ENCODE assay signal across 8 cellular contexts in the genomic region with DNA sequence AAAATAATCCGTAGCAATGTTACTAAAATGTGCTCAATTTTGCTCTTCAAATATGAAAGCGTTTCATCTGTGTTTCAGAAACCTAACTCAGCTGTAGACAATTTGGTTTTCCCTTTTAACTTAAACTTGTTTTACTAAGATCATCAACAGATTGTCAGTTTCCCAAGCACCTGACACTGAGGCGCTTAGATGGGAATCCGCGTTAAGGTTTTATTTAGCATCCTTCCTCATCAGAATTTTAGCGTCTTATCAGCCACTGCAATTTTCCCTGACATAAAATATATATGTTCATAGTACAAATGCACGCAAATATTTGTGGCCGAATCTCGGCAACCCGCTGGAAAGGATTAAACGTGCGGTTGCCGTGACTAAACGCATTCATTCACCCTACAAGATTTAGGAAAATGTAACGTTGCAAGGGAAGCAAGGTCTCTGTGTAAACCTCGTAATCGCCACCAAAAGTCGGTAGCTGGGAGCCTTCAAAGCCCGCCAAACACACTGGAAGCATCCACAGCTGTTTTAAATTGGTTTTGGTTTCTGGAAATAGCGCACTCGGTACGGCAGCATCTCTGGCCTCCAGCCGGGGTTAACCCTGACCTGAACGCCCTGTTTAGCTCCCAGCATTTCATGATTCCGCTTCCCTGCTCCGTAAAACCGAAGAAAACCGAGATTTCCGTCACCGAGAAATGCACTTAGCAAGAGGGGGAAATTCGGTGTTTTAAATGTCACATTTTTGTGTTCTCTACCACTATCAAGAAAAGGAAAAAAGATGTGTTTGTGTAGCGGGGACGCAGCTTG. TPM values are rescaled to one million over a fixed set of nuclear protein-coding genes. Genes with fewer than 3 reads are reported as not detected.
DNase-seq lines count a peak whose midpoint lies in the region; ATAC-seq and TF ChIP-seq lines count a peak whose summit lies in the region.

No MANE protein-coding gene starts in this region.

- peak overlapping the region; percentile 95 for H2AFZ ChIP-seq in PC-3 (ENCODE audit: low read length)

- peak overlapping the region; percentile 96 for H3K4me3 ChIP-seq in PC-3 (ENCODE audit: low read length)
- H3K4me3 ChIP-seq in coronary artery, result peak overlapping the region; percentile 89
- peak overlapping the region; percentile 36 to 59 (median 55) for H3K4me3 ChIP-seq in right lobe of liver
- H3K4me3 ChIP-seq in testis, result peak overlapping the region; percentile 58 to 79

- no peaks in the 10 kb centered on the region for H3K9me3 Mint-ChIP-seq in activated naive CD4-positive, alpha-beta T cell treated with anti-CD3 and anti-CD28 coated beads, Interleukin-2, amount 10 ng/mL, durations not matched to agents 7 days and 5 days

- peaks cover 35% of the 10 kb centered on the region for H3K27me3 Mint-ChIP-seq in activated naive CD4-positive, alpha-beta T cell treated with anti-CD3 and anti-CD28 coated beads, Interleukin-2, amount 10 ng/mL, durations not matched to agents 7 days and 5 days

- H3K4me3 Mint-ChIP-seq in activated naive CD4-positive, alpha-beta T cell treated with anti-CD3 and anti-CD28 coated beads, Interleukin-2, amount 10 ng/mL, durations not matched to agents 7 days and 5 days, result peak overlapping the region; percentile 61

- ATAC-seq in PC-3, result no peak
- ATAC-seq in right lobe of liver, result no peak

- H3K27me3 ChIP-seq in PC-3 (ENCODE audit: low read length) (no peaks in the 10 kb centered on the region), right lobe of liver (peaks cover 0 to 10% of the 10 kb centered on the region in 2 donors), testis (no peaks in the 10 kb centered on the region)

- no peaks in the 10 kb centered on the region for H3K36me3 Mint-ChIP-seq in activated naive CD4-positive, alpha-beta T cell treated with anti-CD3 and anti-CD28 coated beads, Interleukin-2, amount 10 ng/mL, durations not matched to agents 7 days and 5 days

- WGBS in right lobe of liver (ENCODE audit: insufficient coverage, low coverage, low lambda C conversion rate, missing lambda C conversion rate), result 2% methylated on average over 27 of the region's 33 CpGs
- 4 to 7% methylated on average over 27 to 33 of the region's 33 CpGs for WGBS in testis, 2 donors

- CTCF ChIA-PET in activated naive CD4-positive, alpha-beta T cell treated with anti-CD3 and anti-CD28 coated beads, Interleukin-2, amount 10 ng/mL, durations not matched to agents 7 days and 5 days (lab: Charles Lee), result interaction anchor here (0.8 to 1.0 kb wide), 3 partner anchors 204 to 822 kb away, joined by 3 read pairs; no protein-coding TSS in a partner anchor
- CTCF ChIA-PET in PC-3 (lab: Charles Lee), result interaction anchor here (0.5 to 3.6 kb wide), 4 partner anchors 34 to 352 kb away, joined by 3 to 23 read pairs (median 12); no protein-coding TSS in a partner anchor

- H3K27ac Mint-ChIP-seq in activated naive CD4-positive, alpha-beta T cell treated with anti-CD3 and anti-CD28 coated beads, Interleukin-2, amount 10 ng/mL, durations not matched to agents 7 days and 5 days, result no peak overlapping the region

- intact Hi-C loops in PC-3 (cut with micrococcal nuclease), result loop anchor here (1.0 to 10.0 kb wide), 3 partner anchors 11 to 450 kb away; no protein-coding TSS in a partner anchor
- intact Hi-C loops in right lobe of liver (cut with DNase I), result no loop called here
- intact Hi-C loops in testis (cut with DNase I; ENCODE audit: low total_unique reads), result no loop called here

- H3K79me2 ChIP-seq in PC-3 (ENCODE audit: low read length), result peaks cover 67% of the 10 kb centered on the region

- TF ChIP-seq POLR2A in right lobe of liver (IDR thresholded peaks at IDR 0.05), result no peak
- TF ChIP-seq POLR2A in testis (IDR thresholded peaks at IDR 0.05), result no peak

- TSS peak; percentile 43 for BruUV-seq in PC-3 (replicated peaks; lab: Mats Ljungman, UMichigan)

- no peak for DNase-seq in activated naive CD4-positive, alpha-beta T cell treated with anti-CD3 and anti-CD28 coated beads, Interleukin-2, amount 10 ng/mL, durations not matched to agents 7 days and 5 days
- no peak for DNase-seq in activated naive CD4-positive, alpha-beta T cell treated with anti-CD3 and anti-CD28 coated beads, Interleukin-2, amount 50 U/mL, for 16 hours
- peak; percentile 45 for DNase-seq in PC-3
- no peak for DNase-seq in coronary artery (ENCODE audit: low spot score)
- no peak for DNase-seq in right lobe of liver
- peak; percentile 59 for DNase-seq in testis
- DNase-seq in RKO (ENCODE audit: low spot score), result no peak
- no peak for DNase-seq in SKM-1 treated with dmso at 0.1 percent for 144 hours (lab: John Stamatoyannopoulos, UW; ENCODE audit: unreplicated experiment)

- peaks cover 23% of the 10 kb centered on the region for H3K4me1 Mint-ChIP-seq in activated naive CD4-positive, alpha-beta T cell treated with anti-CD3 and anti-CD28 coated beads, Interleukin-2, amount 10 ng/mL, durations not matched to agents 7 days and 5 days

- peak overlapping the region; percentile 90 for H3K4me2 ChIP-seq in PC-3 (ENCODE audit: low read length)

- H3K9ac ChIP-seq in PC-3 (ENCODE audit: low read length), result peak overlapping the region; percentile 87

- H4K20me1 ChIP-seq in PC-3 (ENCODE audit: low read length), result no peaks in the 10 kb centered on the region

- POLR2A ChIA-PET in PC-3 (lab: Charles Lee; ENCODE audit: unreplicated experiment), result interaction anchor here (0.6 to 1.1 kb wide), 2 partner anchors 34 to 766 kb away, joined by 4 to 29 read pairs; no protein-coding TSS in a partner anchor

- H3K27ac ChIP-seq in PC-3 (ENCODE audit: low read length) (peak overlapping the region; percentile 51), coronary artery (peak overlapping the region; percentile 86 to 88), right lobe of liver (no peak overlapping the region), testis (peak overlapping the region; percentile 79 to 88)

- H3K4me1 ChIP-seq in PC-3 (ENCODE audit: insufficient read depth, low read length) (peaks cover 21% of the 10 kb centered on the region), right lobe of liver (no peaks in the 10 kb centered on the region), testis (no peaks in the 10 kb centered on the region)

- H3F3A ChIP-seq in PC-3 (ENCODE audit: low read length, unreplicated experiment), result no peaks in the 10 kb centered on the region

- no peaks in the 10 kb centered on the region for H3K9me2 ChIP-seq in PC-3 (replicated peaks; ENCODE audit: low read length)

- TF ChIP-seq CTCF in PC-3 (conservative IDR thresholded peaks at IDR 0.05; ENCODE audit: low read depth, low read length) (no peak), coronary artery (IDR thresholded peaks at IDR 0.05) (no peak), right lobe of liver (IDR thresholded peaks at IDR 0.05) (no peak), testis (IDR thresholded peaks at IDR 0.05) (no peak)

- H3K9me3 ChIP-seq in PC-3 (ENCODE audit: low read length) (no peaks in the 10 kb centered on the region), right lobe of liver (peaks cover 0 to 2% (median 0%) of the 10 kb centered on the region in 4 donors), testis (no peaks in the 10 kb centered on the region)

- H3K36me3 ChIP-seq in PC-3 (ENCODE audit: low read depth, low read length) (no peaks in the 10 kb centered on the region), right lobe of liver (no peaks in the 10 kb centered on the region), testis (ENCODE audit: low read depth, missing control alignments) (no peaks in the 10 kb centered on the region)

RNA-seq across cellular contexts. Expression of gene SGCE, which starts 1.0 kb away (rescaled TPM):
- 30.4 and 31.5 TPM in 2 replicates for total RNA-seq in PC-3 (2014; rRNA removed)
- total RNA-seq in right lobe of liver, result 10 to 100 TPM in 5 of 6 experiments, 1 to 10 TPM in 1; 4.2 to 17.8 (median 14.8) TPM
- total RNA-seq in testis, result 100 to 1,000 TPM; 142 to 146 TPM
- 71.3 TPM for polyA plus RNA-seq in testis (ENCODE audit: insufficient read depth, low read depth, low replicate concordance)

Comparison
In these comparisons a context has a peak if more than half of its experiments do, and no peak if none do; other contexts are left out.
1. DNase-seq: peak in PC-3 (single experiment) and testis (single experiment); none in activated naive CD4-positive, alpha-beta T cell treated with anti-CD3 and anti-CD28 coated beads, Interleukin-2, amount 10 ng/mL, durations not matched to agents 7 days and 5 days (single experiment), activated naive CD4-positive, alpha-beta T cell treated with anti-CD3 and anti-CD28 coated beads, Interleukin-2, amount 50 U/mL, for 16 hours (single experiment), coronary artery (single experiment), right lobe of liver (0 of 3), RKO (single experiment) and SKM-1 treated with dmso at 0.1 percent for 144 hours (single experiment).
2. H3K27ac ChIP-seq: peak in PC-3 (single experiment), coronary artery (2 of 2) and testis (2 of 2); none in right lobe of liver (0 of 3).
3. Peak in every context shown above with its lines, with median percentiles within 50 percentile points of each other: H3K4me3 ChIP-seq.